ENCODE assay signal across 11 cellular contexts in genomic region chr11:114171257-114172054, GRCh38.
A peak's percentile ranks its signal among the peaks of the same experiment; 100 is the strongest.
DNase-seq lines count a peak whose midpoint lies in the region; ATAC-seq and TF ChIP-seq lines count a peak whose summit lies in the region.
"Had no signal": no experiment of that assay in that cellular context is flagged by ENCODE, and none has a peak within 500 bp of the region (broad histone marks: within the 10 kb centered on the region; RNA-seq: fewer than 3 reads in every experiment).

No MANE protein-coding gene starts in this region.

- H3K4me1 ChIP-seq in tibial nerve = peaks cover 10 to 99% (median 83%) of the 10 kb centered on the region in 4 donors

- ATAC-seq in naive B cell (ENCODE audit: low read depth in 2 of 2) = no peak

- H3K27me3 ChIP-seq in tibial nerve = no peaks in the 10 kb centered on the region

- TF ChIP-seq CTCF in epithelial cell of proximal tubule (conservative IDR thresholded peaks at IDR 0.05; ENCODE audit: low read depth, low read length) (peak; percentile 14), tibial nerve (IDR thresholded peaks at IDR 0.05) (no peak)

- H3K9me3 ChIP-seq in tibial nerve = no peaks in the 10 kb centered on the region

- peaks cover 0 to 10% (median 0%) of the 10 kb centered on the region in 3 donors for H3K36me3 ChIP-seq in tibial nerve

- no peaks in the 10 kb centered on the region for H3K36me3 Mint-ChIP-seq in naive B cell

- TF ChIP-seq POLR2A in tibial nerve (IDR thresholded peaks at IDR 0.05) = no peak

- H3K4me3 ChIP-seq in epithelial cell of proximal tubule (ENCODE audit: low read depth, low read length) (no peak overlapping the region), tibial nerve (peak overlapping the region in 1 of 4 donors; percentile 2)

- H3K9me3 Mint-ChIP-seq in naive B cell = no peaks in the 10 kb centered on the region
- H3K9me3 Mint-ChIP-seq: central memory CD8-positive, alpha-beta T cell had no signal

- DNase-seq in DMS79 treated with DMSO at 0.1 percent for 48 hours (lab: John Stamatoyannopoulos, UW) (peak; percentile 56), DMS79 (lab: John Stamatoyannopoulos, UW) (no peak), epithelial cell of proximal tubule (ENCODE audit: low read depth) (no peak), naive B cell (no peak), tibial nerve (ENCODE audit: low spot score in 2 of 2) (peak; percentile 65 to 85), SHP77 treated with DMSO at 0.1 percent for 48 hours (lab: John Stamatoyannopoulos, UW) (no peak), NCI-H345 (lab: John Stamatoyannopoulos, UW) (no peak), glomerular visceral epithelial cell (ENCODE audit: extremely low spot score) (no peak)
- DNase-seq: NCI-H2029, T1000 had no signal

- WGBS in tibial nerve, 2 donors = 49 to 53% methylated on average over 15 of the region's 15 CpGs

- no peaks in the 10 kb centered on the region for H3K27me3 Mint-ChIP-seq in naive B cell
- H3K27me3 Mint-ChIP-seq: central memory CD8-positive, alpha-beta T cell had no signal

- peak overlapping the region; percentile 76 to 99 (median 95) for H3K27ac ChIP-seq in tibial nerve

- H3K4me1 Mint-ChIP-seq in naive B cell = peaks cover 72 to 98% (median 95%) of the 10 kb centered on the region in 3 donors

- TF ChIP-seq EP300 in tibial nerve (IDR thresholded peaks at IDR 0.05) = peak; percentile 94 to 97

- H3K4me3 Mint-ChIP-seq in naive B cell = peak overlapping the region in 7 of 8 donors; percentile 43 to 80 (median 60)

- peak overlapping the region; percentile 31 to 93 (median 80) for H3K27ac Mint-ChIP-seq in naive B cell

Comparison
In these comparisons a context has a peak if more than half of its experiments do, and no peak if none do; other contexts are left out.
1. DNase-seq: peak in DMS79 treated with DMSO at 0.1 percent for 48 hours (single experiment) and tibial nerve (2 of 2); none in DMS79 (single experiment), epithelial cell of proximal tubule (single experiment), naive B cell (single experiment), SHP77 treated with DMSO at 0.1 percent for 48 hours (single experiment), NCI-H345 (single experiment) and glomerular visceral epithelial cell (single experiment).